ENCODE assay signal across 9 cellular contexts in the genomic region with DNA sequence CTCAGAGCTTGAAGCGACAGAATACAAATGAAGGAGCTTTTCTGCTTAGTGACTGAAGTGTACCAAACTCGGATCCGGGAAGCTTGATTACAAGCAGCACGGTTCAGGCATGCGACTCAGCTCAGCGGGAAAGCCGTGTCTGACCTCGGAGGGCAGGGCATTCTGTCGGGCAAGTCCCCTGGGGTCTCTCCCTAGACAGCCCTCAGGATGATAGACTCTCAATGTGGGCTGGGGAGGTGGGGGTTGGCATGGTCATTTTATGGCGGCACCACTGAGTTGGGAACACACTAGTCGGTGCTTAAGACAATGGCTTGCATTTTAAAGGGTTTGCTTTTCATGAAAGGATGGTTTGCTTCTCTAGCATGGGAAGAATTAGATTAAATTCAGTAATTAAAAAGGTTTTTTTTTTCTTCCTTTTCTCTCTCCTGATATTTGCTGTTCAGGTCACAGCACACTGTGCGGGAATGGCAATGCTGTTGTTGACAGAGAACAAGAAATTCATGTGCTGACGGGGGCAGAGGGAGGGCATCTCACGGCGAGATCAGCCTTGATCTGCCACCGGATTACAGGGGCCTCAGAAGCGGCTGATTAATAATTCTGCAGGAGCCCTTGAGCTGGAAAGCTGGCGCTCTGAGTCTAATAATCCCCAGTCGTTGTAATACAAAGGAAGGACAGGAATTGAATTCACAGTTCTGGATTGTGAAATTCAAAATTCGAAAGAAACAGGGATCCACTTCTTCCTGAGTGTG.
DNase-seq lines count a peak whose midpoint lies in the region; ATAC-seq and TF ChIP-seq lines count a peak whose summit lies in the region.
"Had no signal": no experiment of that assay in that cellular context is flagged by ENCODE, and none has a peak within 500 bp of the region (broad histone marks: within the 10 kb centered on the region; RNA-seq: fewer than 3 reads in every experiment).

No MANE protein-coding gene starts in this region.

- H3K27me3 Mint-ChIP-seq in CD4-positive, alpha-beta T cell: no peaks in the 10 kb centered on the region
- H3K27me3 Mint-ChIP-seq in activated T-helper 1 cell treated with anti-CD3 and anti-CD28 coated beads, Interleukin-12 subunit alpha, Interleukin-12 subunit beta, Interleukin-2, Interleukin-4 antibody, amounts not matched to agents 30 ng/mL and 10 ng/mL and 1 ng/mL, durations not matched to agents 14 hours and 24 hours and 36 hours (ENCODE audit: insufficient read depth): no peaks in the 10 kb centered on the region
- no peaks in the 10 kb centered on the region for H3K27me3 Mint-ChIP-seq in progenitor cell of endocrine pancreas

- no peaks in the 10 kb centered on the region for H3K27me3 ChIP-seq in CD4-positive, alpha-beta T cell (ENCODE audit: control insufficient read depth, insufficient read depth, low read length)
- H3K27me3 ChIP-seq in right cardiac atrium (ENCODE audit: control insufficient read depth, insufficient read depth): no peaks in the 10 kb centered on the region

- H3K4me1 Mint-ChIP-seq in CD4-positive, alpha-beta T cell (ENCODE audit: low read depth): peaks cover 91% of the 10 kb centered on the region
- peaks cover 26% of the 10 kb centered on the region for H3K4me1 Mint-ChIP-seq in activated T-helper 1 cell treated with anti-CD3 and anti-CD28 coated beads, Interleukin-12 subunit alpha, Interleukin-12 subunit beta, Interleukin-2, Interleukin-4 antibody, amounts not matched to agents 30 ng/mL and 10 ng/mL and 1 ng/mL, durations not matched to agents 14 hours and 24 hours and 36 hours (ENCODE audit: low read depth)
- H3K4me1 Mint-ChIP-seq in progenitor cell of endocrine pancreas (ENCODE audit: low read depth): peaks cover 15% of the 10 kb centered on the region

- peaks cover 99% of the 10 kb centered on the region for H3K36me3 Mint-ChIP-seq in CD4-positive, alpha-beta T cell (ENCODE audit: low read depth)
- peaks cover 74% of the 10 kb centered on the region for H3K36me3 Mint-ChIP-seq in activated T-helper 1 cell treated with anti-CD3 and anti-CD28 coated beads, Interleukin-12 subunit alpha, Interleukin-12 subunit beta, Interleukin-2, Interleukin-4 antibody, amounts not matched to agents 30 ng/mL and 10 ng/mL and 1 ng/mL, durations not matched to agents 14 hours and 24 hours and 36 hours (ENCODE audit: low read depth)
- H3K36me3 Mint-ChIP-seq in progenitor cell of endocrine pancreas (ENCODE audit: insufficient read depth): peaks cover 46% of the 10 kb centered on the region

- no peaks in the 10 kb centered on the region for H3K9me3 ChIP-seq in CD4-positive, alpha-beta T cell (ENCODE audit: control insufficient read depth, low read length)
- H3K9me3 ChIP-seq in right cardiac atrium (ENCODE audit: control insufficient read depth, low read length): no peaks in the 10 kb centered on the region

- no peak overlapping the region for H3K4me3 Mint-ChIP-seq in CD4-positive, alpha-beta T cell
- H3K4me3 Mint-ChIP-seq in activated T-helper 1 cell treated with anti-CD3 and anti-CD28 coated beads, Interleukin-12 subunit alpha, Interleukin-12 subunit beta, Interleukin-2, Interleukin-4 antibody, amounts not matched to agents 30 ng/mL and 10 ng/mL and 1 ng/mL, durations not matched to agents 14 hours and 24 hours and 36 hours: no peak overlapping the region
- H3K4me3 Mint-ChIP-seq in progenitor cell of endocrine pancreas (ENCODE audit: low read depth): no peak overlapping the region

- H3K4me1 ChIP-seq in right cardiac atrium (ENCODE audit: control insufficient read depth, insufficient read depth, low read length): peaks cover 25% of the 10 kb centered on the region

- no peak for TF ChIP-seq CTCF in CD4-positive, alpha-beta T cell (IDR thresholded peaks at IDR 0.05)
- TF ChIP-seq CTCF in progenitor cell of endocrine pancreas (IDR thresholded peaks at IDR 0.05; ENCODE audit: unreplicated experiment): no peak

- H3K27ac Mint-ChIP-seq in CD4-positive, alpha-beta T cell: peak overlapping the region; percentile 83
- H3K27ac Mint-ChIP-seq in activated T-helper 1 cell treated with anti-CD3 and anti-CD28 coated beads, Interleukin-12 subunit alpha, Interleukin-12 subunit beta, Interleukin-2, Interleukin-4 antibody, amounts not matched to agents 30 ng/mL and 10 ng/mL and 1 ng/mL, durations not matched to agents 14 hours and 24 hours and 36 hours: peak overlapping the region; percentile 68
- H3K27ac Mint-ChIP-seq in progenitor cell of endocrine pancreas: peak overlapping the region; percentile 77

- DNase-seq in CD4-positive, alpha-beta T cell: no peak
- no peak for DNase-seq in activated T-helper 1 cell treated with anti-CD3 and anti-CD28 coated beads, Interleukin-12 subunit alpha, Interleukin-12 subunit beta, Interleukin-2, Interleukin-4 antibody, amounts not matched to agents 30 ng/mL and 10 ng/mL and 1 ng/mL, durations not matched to agents 14 hours and 24 hours and 36 hours (ENCODE audit: low spot score)
- DNase-seq in right cardiac atrium: peak in 2 of 3 donors; percentile 70
- DNase-seq in progenitor cell of endocrine pancreas (ENCODE audit: low spot score, unreplicated experiment): no peak
- no peak for DNase-seq in NCI-H345 treated with DMSO at 0.1 percent for 48 hours (lab: John Stamatoyannopoulos, UW; ENCODE audit: unreplicated experiment)
- DNase-seq: stimulated activated naive CD4-positive, alpha-beta T cell treated with Interleukin-2 at 50 U/mL for 16 hours had no signal

- intact Hi-C loops in CD4-positive, alpha-beta T cell (cut with DNase I, micrococcal nuclease): no loop called here
- intact Hi-C loops in activated T-helper 1 cell treated with anti-CD3 and anti-CD28 coated beads, Interleukin-12 subunit alpha, Interleukin-12 subunit beta, Interleukin-2, Interleukin-4 antibody, amounts not matched to agents 30 ng/mL and 10 ng/mL and 1 ng/mL, durations not matched to agents 14 hours and 24 hours and 36 hours (cut with micrococcal nuclease): no loop called here
- intact Hi-C loops in right cardiac atrium (cut with DNase I): no loop called here

- no peak overlapping the region for H3K4me3 ChIP-seq in right cardiac atrium (ENCODE audit: low read length)

- no peak overlapping the region for H3K27ac ChIP-seq in CD4-positive, alpha-beta T cell (ENCODE audit: low read depth, low read length)
- H3K27ac ChIP-seq in right cardiac atrium (ENCODE audit: low read length): peak overlapping the region; percentile 79

- 56% methylated on average over 20 of the region's 20 CpGs for WGBS in right cardiac atrium

- CTCF ChIA-PET in CD4-positive, alpha-beta T cell (lab: Charles Lee): no interaction called here

- ATAC-seq in CD4-positive, alpha-beta T cell (ENCODE audit: poor library complexity): no peak
- peak in 1 of 2 donors; percentile 20 for ATAC-seq in right cardiac atrium
- ATAC-seq in HG02759 (IDR thresholded peaks at IDR 0.05; ENCODE audit: unreplicated experiment): no peak
- ATAC-seq in GM18870 (IDR thresholded peaks at IDR 0.05; ENCODE audit: unreplicated experiment): no peak
- ATAC-seq in GM21825 (IDR thresholded peaks at IDR 0.05; ENCODE audit: unreplicated experiment): no peak

- H3K9me3 Mint-ChIP-seq in CD4-positive, alpha-beta T cell: no peaks in the 10 kb centered on the region
- H3K9me3 Mint-ChIP-seq in activated T-helper 1 cell treated with anti-CD3 and anti-CD28 coated beads, Interleukin-12 subunit alpha, Interleukin-12 subunit beta, Interleukin-2, Interleukin-4 antibody, amounts not matched to agents 30 ng/mL and 10 ng/mL and 1 ng/mL, durations not matched to agents 14 hours and 24 hours and 36 hours: no peaks in the 10 kb centered on the region
- H3K9me3 Mint-ChIP-seq in progenitor cell of endocrine pancreas (ENCODE audit: low read depth): no peaks in the 10 kb centered on the region

- POLR2A ChIA-PET in CD4-positive, alpha-beta T cell (lab: Charles Lee): interaction anchor here (1.3 kb wide), 1 partner anchor 11 kb away, joined by 3 read pairs; no protein-coding TSS in a partner anchor

Comparison
In these comparisons a context has a peak if more than half of its experiments do, and no peak if none do; other contexts are left out.
1. DNase-seq: peak in right cardiac atrium (2 of 3); none in CD4-positive, alpha-beta T cell (0 of 10), activated T-helper 1 cell treated with anti-CD3 and anti-CD28 coated beads, Interleukin-12 subunit alpha, Interleukin-12 subunit beta, Interleukin-2, Interleukin-4 antibody, amounts not matched to agents 30 ng/mL and 10 ng/mL and 1 ng/mL, durations not matched to agents 14 hours and 24 hours and 36 hours (single experiment), progenitor cell of endocrine pancreas (single experiment) and NCI-H345 treated with DMSO at 0.1 percent for 48 hours (single experiment).
2. Peak in every context shown above with its lines, with median percentiles within 50 percentile points of each other: H3K27ac Mint-ChIP-seq.